Comparison of ENCODE assay signal across 14 cellular contexts in the genomic region with DNA sequence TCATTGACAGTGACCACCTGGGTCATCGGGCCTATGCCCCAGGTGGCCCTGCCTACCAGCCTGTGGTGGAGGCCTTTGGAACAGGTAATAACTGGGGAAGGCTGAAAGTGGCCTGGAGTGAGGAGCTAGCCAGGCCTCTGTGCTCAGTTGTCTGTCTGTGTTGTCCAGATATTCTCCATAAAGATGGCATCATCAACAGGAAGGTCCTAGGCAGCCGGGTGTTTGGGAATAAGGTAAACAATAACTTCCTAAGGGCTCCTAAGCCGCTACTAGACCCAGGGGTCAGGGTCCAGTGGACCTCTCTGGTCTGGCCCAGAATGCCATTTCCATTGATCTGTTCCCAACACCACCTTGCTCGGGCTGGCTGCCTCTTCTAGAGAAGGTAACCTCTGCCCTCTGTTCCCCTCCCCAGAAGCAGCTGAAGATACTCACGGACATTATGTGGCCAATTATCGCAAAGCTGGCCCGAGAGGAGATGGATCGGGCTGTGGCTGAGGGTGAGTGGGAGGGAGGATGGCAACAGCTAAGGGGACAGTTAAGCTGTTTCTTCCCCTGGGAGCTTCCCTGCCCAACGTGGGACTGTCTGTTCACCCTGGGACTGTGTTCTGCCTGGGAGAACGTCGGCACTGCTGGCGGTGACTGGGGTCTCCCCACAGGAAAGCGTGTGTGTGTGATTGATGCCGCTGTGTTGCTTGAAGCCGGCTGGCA. TPM values are rescaled to one million over a fixed set of nuclear protein-coding genes. Genes with fewer than 3 reads are reported as not detected.
DNase-seq lines count a peak whose midpoint lies in the region; ATAC-seq lines count a peak whose summit lies in the region.
"Had no signal": no experiment of that assay in that cellular context is flagged by ENCODE, and none has a peak within 500 bp of the region (broad histone marks: within the 10 kb centered on the region; RNA-seq: fewer than 3 reads in every experiment).

No MANE protein-coding gene starts in this region.

- no peaks in the 10 kb centered on the region for H3K27me3 ChIP-seq in BLaER1 treated with 17β-estradiol and CSF1 and Interleukin-3, amounts not matched to agents 10 nM and 100 nM
- H3K27me3 ChIP-seq in CD8-positive, alpha-beta memory T cell (ENCODE audit: insufficient read depth, low read length, poor library complexity, severe bottlenecking), result no peaks in the 10 kb centered on the region
- no peaks in the 10 kb centered on the region for H3K27me3 ChIP-seq in naive thymus-derived CD4-positive, alpha-beta T cell (ENCODE audit: control insufficient read depth in 2 of 2, insufficient read depth in 2 of 2, low read length in 2 of 2)
- H3K27me3 ChIP-seq: dorsolateral prefrontal cortex, heart left ventricle had no signal

- H3K36me3 ChIP-seq in BLaER1 treated with 17β-estradiol and CSF1 and Interleukin-3, amounts not matched to agents 10 nM and 100 nM, result peaks cover 48 to 55% (median 52%) of the 10 kb centered on the region in 11 experiments
- H3K36me3 ChIP-seq in CD8-positive, alpha-beta memory T cell (ENCODE audit: insufficient read depth, low read length), result peaks cover 20% of the 10 kb centered on the region
- H3K36me3 ChIP-seq in naive thymus-derived CD4-positive, alpha-beta T cell (ENCODE audit: control insufficient read depth in 2 of 3, insufficient read depth in 3 of 3, low read length in 3 of 3), result peaks cover 5 to 60% (median 26%) of the 10 kb centered on the region in 3 experiments

- no peak for ATAC-seq in naive thymus-derived CD4-positive, alpha-beta T cell
- ATAC-seq: heart left ventricle had no signal

- no peak overlapping the region; a peak in 1 of 20 replicates for H3K4me3 ChIP-seq in BLaER1 treated with 17β-estradiol and CSF1 and Interleukin-3, amounts not matched to agents 10 nM and 100 nM
- no peak overlapping the region for H3K4me3 ChIP-seq in CD8-positive, alpha-beta memory T cell (ENCODE audit: low read length)
- H3K4me3 ChIP-seq in naive thymus-derived CD4-positive, alpha-beta T cell (ENCODE audit: low read length), result no peak overlapping the region
- H3K4me3 ChIP-seq: heart left ventricle had no signal

- POLR2A ChIA-PET in CD8-positive, alpha-beta memory T cell (lab: Charles Lee), result interaction anchor here (0.9 to 1.0 kb wide), 2 partner anchors 13 to 22 kb away, joined by 3 read pairs; no protein-coding TSS in a partner anchor
- POLR2A ChIA-PET in naive thymus-derived CD4-positive, alpha-beta T cell (lab: Charles Lee), result interaction anchor here (0.8 to 5.8 kb wide), 4 partner anchors 11 to 44 kb away, joined by 3 to 27 read pairs (median 22); partner anchors contain the start of genes HSD17B1, NAGLU and PSMC3IP

- H3K4me1 Mint-ChIP-seq in CD8-positive, alpha-beta memory T cell, result peaks cover 38 to 65% (median 47%) of the 10 kb centered on the region in 3 donors
- H3K4me1 Mint-ChIP-seq in activated T-helper 2 cell treated with anti-CD3 and anti-CD28 coated beads, Interferon-gamma antibody, Interleukin-2, Interleukin-4, amounts not matched to agents 10 μg/mL and 5 μg/mL and 100 μg/mL, durations not matched to agents 14 hours and 24 hours and 36 hours (ENCODE audit: low read depth), result peaks cover 36% of the 10 kb centered on the region
- peaks cover 26 to 62% (median 49%) of the 10 kb centered on the region in 7 donors for H3K4me1 Mint-ChIP-seq in naive thymus-derived CD4-positive, alpha-beta T cell

- H3K36me3 Mint-ChIP-seq in CD8-positive, alpha-beta memory T cell, result peaks cover 0 to 56% (median 6%) of the 10 kb centered on the region in 3 donors
- H3K36me3 Mint-ChIP-seq in activated T-helper 2 cell treated with anti-CD3 and anti-CD28 coated beads, Interferon-gamma antibody, Interleukin-2, Interleukin-4, amounts not matched to agents 10 μg/mL and 5 μg/mL and 100 μg/mL, durations not matched to agents 14 hours and 24 hours and 36 hours (ENCODE audit: low read depth), result peaks cover 56% of the 10 kb centered on the region
- peaks cover 0 to 27% (median 3%) of the 10 kb centered on the region in 5 donors for H3K36me3 Mint-ChIP-seq in naive thymus-derived CD4-positive, alpha-beta T cell

- H3K9me3 ChIP-seq in BLaER1 treated with 17β-estradiol and CSF1 and Interleukin-3, amounts not matched to agents 10 nM and 100 nM (replicated peaks in 1 of 11), result no peaks in the 10 kb centered on the region
- H3K9me3 ChIP-seq in CD8-positive, alpha-beta memory T cell (ENCODE audit: low read length), result no peaks in the 10 kb centered on the region
- no peaks in the 10 kb centered on the region for H3K9me3 ChIP-seq in naive thymus-derived CD4-positive, alpha-beta T cell (ENCODE audit: control insufficient read depth in 2 of 3, low read length in 3 of 3)
- H3K9me3 ChIP-seq: heart left ventricle had no signal

- peaks cover 34 to 71% (median 65%) of the 10 kb centered on the region in 10 experiments for H3K4me1 ChIP-seq in BLaER1 treated with 17β-estradiol and CSF1 and Interleukin-3, amounts not matched to agents 10 nM and 100 nM
- H3K4me1 ChIP-seq in CD8-positive, alpha-beta memory T cell (ENCODE audit: insufficient read depth, low read length), result peaks cover 52% of the 10 kb centered on the region
- H3K4me1 ChIP-seq in naive thymus-derived CD4-positive, alpha-beta T cell (ENCODE audit: control insufficient read depth in 2 of 2, insufficient read depth in 2 of 2, low read length in 2 of 2), result peaks cover 31 to 32% of the 10 kb centered on the region in 2 donors

- no peaks in the 10 kb centered on the region for H3K9me3 Mint-ChIP-seq in CD8-positive, alpha-beta memory T cell
- no peaks in the 10 kb centered on the region for H3K9me3 Mint-ChIP-seq in activated T-helper 2 cell treated with anti-CD3 and anti-CD28 coated beads, Interferon-gamma antibody, Interleukin-2, Interleukin-4, amounts not matched to agents 10 μg/mL and 5 μg/mL and 100 μg/mL, durations not matched to agents 14 hours and 24 hours and 36 hours
- peaks cover 0 to 4% (median 0%) of the 10 kb centered on the region in 11 donors for H3K9me3 Mint-ChIP-seq in naive thymus-derived CD4-positive, alpha-beta T cell
- H3K9me3 Mint-ChIP-seq: T-helper 2 cell treated with Interferon-gamma antibody and Interleukin-4, amounts not matched to agents 5 μg/mL and 100 μg/mL, for 36 hours had no signal

- peaks cover 0 to 17% (median 15%) of the 10 kb centered on the region in 11 experiments; a peak in 13 of 22 replicates for H4K20me1 ChIP-seq in BLaER1 treated with 17β-estradiol and CSF1 and Interleukin-3, amounts not matched to agents 10 nM and 100 nM

- CTCF ChIA-PET in CD8-positive, alpha-beta memory T cell (lab: Charles Lee), result interaction anchor here (1.3 to 2.8 kb wide), 4 partner anchors 10 to 33 kb away, joined by 3 to 18 read pairs (median 8); partner anchors contain the start of gene PSMC3IP
- CTCF ChIA-PET in naive thymus-derived CD4-positive, alpha-beta T cell (lab: Charles Lee), result interaction anchor here (0.6 to 1.4 kb wide), 2 partner anchors 33 to 242 kb away, joined by 3 read pairs; no protein-coding TSS in a partner anchor

- intact Hi-C loops in activated T-helper 2 cell treated with anti-CD3 and anti-CD28 coated beads, Interferon-gamma antibody, Interleukin-2, Interleukin-4, amounts not matched to agents 10 μg/mL and 5 μg/mL and 100 μg/mL, durations not matched to agents 14 hours and 24 hours and 36 hours (cut with micrococcal nuclease), result no loop called here
- intact Hi-C loops in naive thymus-derived CD4-positive, alpha-beta T cell (cut with micrococcal nuclease), result no loop called here

- DNase-seq in CD8-positive, alpha-beta memory T cell, result no peak
- no peak for DNase-seq in activated T-helper 2 cell treated with anti-CD3 and anti-CD28 coated beads, Interferon-gamma antibody, Interleukin-2, Interleukin-4, amounts not matched to agents 10 μg/mL and 5 μg/mL and 100 μg/mL, durations not matched to agents 14 hours and 24 hours and 36 hours (ENCODE audit: low spot score)
- DNase-seq in naive thymus-derived CD4-positive, alpha-beta T cell, result no peak
- DNase-seq in NCI-H1436 treated with DMSO at 0.1 percent for 48 hours (lab: John Stamatoyannopoulos, UW) (no peak), SW480 (ENCODE audit: low spot score) (no peak)
- DNase-seq in stimulated activated CD4-positive, alpha-beta T cell treated with anti-CD3 and anti-CD28 coated beads, Interleukin-2, amount 100 ng/mL, for 24 hours, result no peak
- DNase-seq: dorsolateral prefrontal cortex; NCI-H1694; SIG-M5; stimulated activated CD4-positive, alpha-beta T cell treated with anti-CD3 and anti-CD28 coated beads, Interleukin-12 subunit alpha, Interleukin-12 subunit beta, amount 100 ng/mL, for 4 hours had no signal

- H3K4me3 Mint-ChIP-seq in CD8-positive, alpha-beta memory T cell, result peak overlapping the region in 6 of 7 donors; percentile 36 to 82 (median 60)
- peak overlapping the region; percentile 13 for H3K4me3 Mint-ChIP-seq in activated T-helper 2 cell treated with anti-CD3 and anti-CD28 coated beads, Interferon-gamma antibody, Interleukin-2, Interleukin-4, amounts not matched to agents 10 μg/mL and 5 μg/mL and 100 μg/mL, durations not matched to agents 14 hours and 24 hours and 36 hours (ENCODE audit: low read depth)
- H3K4me3 Mint-ChIP-seq in naive thymus-derived CD4-positive, alpha-beta T cell, result peak overlapping the region; percentile 12 to 93 (median 42)
- H3K4me3 Mint-ChIP-seq: CD14-positive monocyte had no signal

- H3K4me2 ChIP-seq in BLaER1 treated with 17β-estradiol and CSF1 and Interleukin-3, amounts not matched to agents 10 nM and 100 nM, result peak overlapping the region in 7 of 11 experiments; percentile 96 to 100 (median 99); a peak in 7 of 22 replicates

- no peaks in the 10 kb centered on the region for H3K27me3 Mint-ChIP-seq in CD8-positive, alpha-beta memory T cell
- no peaks in the 10 kb centered on the region for H3K27me3 Mint-ChIP-seq in activated T-helper 2 cell treated with anti-CD3 and anti-CD28 coated beads, Interferon-gamma antibody, Interleukin-2, Interleukin-4, amounts not matched to agents 10 μg/mL and 5 μg/mL and 100 μg/mL, durations not matched to agents 14 hours and 24 hours and 36 hours (ENCODE audit: low read depth)
- H3K27me3 Mint-ChIP-seq in naive thymus-derived CD4-positive, alpha-beta T cell, result peaks cover 0 to 3% (median 0%) of the 10 kb centered on the region in 5 donors

- H3K27ac Mint-ChIP-seq in CD8-positive, alpha-beta memory T cell, result peak overlapping the region in 5 of 8 donors; percentile 12 to 98 (median 68)
- no peak overlapping the region for H3K27ac Mint-ChIP-seq in activated T-helper 2 cell treated with anti-CD3 and anti-CD28 coated beads, Interferon-gamma antibody, Interleukin-2, Interleukin-4, amounts not matched to agents 10 μg/mL and 5 μg/mL and 100 μg/mL, durations not matched to agents 14 hours and 24 hours and 36 hours
- H3K27ac Mint-ChIP-seq in naive thymus-derived CD4-positive, alpha-beta T cell, result peak overlapping the region in 7 of 9 donors; percentile 13 to 87 (median 43)
- H3K27ac Mint-ChIP-seq: T-helper 2 cell treated with Interferon-gamma antibody and Interleukin-4, amounts not matched to agents 5 μg/mL and 100 μg/mL, for 36 hours had no signal

- peak overlapping the region; percentile 8 to 98 (median 95); a peak in 18 of 22 replicates for H3K9ac ChIP-seq in BLaER1 treated with 17β-estradiol and CSF1 and Interleukin-3, amounts not matched to agents 10 nM and 100 nM

- peak overlapping the region in 7 of 11 experiments; percentile 22 to 91 (median 89); a peak in 3 of 22 replicates for H3K27ac ChIP-seq in BLaER1 treated with 17β-estradiol and CSF1 and Interleukin-3, amounts not matched to agents 10 nM and 100 nM
- no peak overlapping the region for H3K27ac ChIP-seq in CD8-positive, alpha-beta memory T cell (ENCODE audit: low read depth, low read length)
- H3K27ac ChIP-seq in naive thymus-derived CD4-positive, alpha-beta T cell (ENCODE audit: low read depth, low read length), result peak overlapping the region; percentile 92

RNA-seq across cellular contexts. Expression of gene MLX, which starts 1.9 kb away (rescaled TPM):
- 10 to 100 TPM; 61.8 to 62.3 TPM for total RNA-seq in CD8-positive, alpha-beta memory T cell
- polyA plus RNA-seq in CD8-positive, alpha-beta memory T cell, result 52.1 TPM
- total RNA-seq in activated T-helper 2 cell treated with anti-CD3 and anti-CD28 coated beads, Interferon-gamma antibody, Interleukin-2, Interleukin-4, amounts not matched to agents 10 μg/mL and 5 μg/mL and 100 μg/mL, durations not matched to agents 14 hours and 24 hours and 36 hours, result 54.8 and 60.0 TPM in 2 replicates
- 10 to 100 TPM; 35.3 to 73.9 (median 65.1) TPM for total RNA-seq in naive thymus-derived CD4-positive, alpha-beta T cell
- 10 to 100 TPM; 28.1 to 46.8 TPM for polyA plus RNA-seq in naive thymus-derived CD4-positive, alpha-beta T cell

RNA-seq across cellular contexts. Expression of gene COASY, which starts 3.0 kb away (rescaled TPM):
- total RNA-seq in CD8-positive, alpha-beta memory T cell, result 100 to 1,000 TPM; 103 to 107 TPM
- 65.6 TPM for polyA plus RNA-seq in CD8-positive, alpha-beta memory T cell
- total RNA-seq in activated T-helper 2 cell treated with anti-CD3 and anti-CD28 coated beads, Interferon-gamma antibody, Interleukin-2, Interleukin-4, amounts not matched to agents 10 μg/mL and 5 μg/mL and 100 μg/mL, durations not matched to agents 14 hours and 24 hours and 36 hours, result 90.6 and 91.6 TPM in 2 replicates
- 10 to 100 TPM; 45.3 to 76.9 (median 64.5) TPM for total RNA-seq in naive thymus-derived CD4-positive, alpha-beta T cell
- polyA plus RNA-seq in naive thymus-derived CD4-positive, alpha-beta T cell, result 10 to 100 TPM; 56.0 to 59.2 TPM

RNA-seq across cellular contexts. Expression of gene HSD17B1, which starts 12.2 kb away (rescaled TPM):
- total RNA-seq in CD8-positive, alpha-beta memory T cell, result under 1 TPM; 0.29 to 0.37 TPM
- polyA plus RNA-seq in CD8-positive, alpha-beta memory T cell, result 0.48 TPM
- total RNA-seq in activated T-helper 2 cell treated with anti-CD3 and anti-CD28 coated beads, Interferon-gamma antibody, Interleukin-2, Interleukin-4, amounts not matched to agents 10 μg/mL and 5 μg/mL and 100 μg/mL, durations not matched to agents 14 hours and 24 hours and 36 hours, result 0.91 and 1.4 TPM in 2 replicates
- 1 to 10 TPM; 1.2 to 2.2 (median 1.9) TPM for total RNA-seq in naive thymus-derived CD4-positive, alpha-beta T cell
- polyA plus RNA-seq in naive thymus-derived CD4-positive, alpha-beta T cell, result under 1 TPM; 0.39 to 0.59 TPM

RNA-seq across cellular contexts. Expression of gene PSMC3IP, which starts 12.6 kb away (rescaled TPM):
- 10 to 100 TPM; 35.9 to 36.2 TPM for total RNA-seq in CD8-positive, alpha-beta memory T cell
- 0.83 TPM for polyA plus RNA-seq in CD8-positive, alpha-beta memory T cell
- 23.3 and 26.6 TPM in 2 replicates for total RNA-seq in activated T-helper 2 cell treated with anti-CD3 and anti-CD28 coated beads, Interferon-gamma antibody, Interleukin-2, Interleukin-4, amounts not matched to agents 10 μg/mL and 5 μg/mL and 100 μg/mL, durations not matched to agents 14 hours and 24 hours and 36 hours
- total RNA-seq in naive thymus-derived CD4-positive, alpha-beta T cell, result 10 to 100 TPM in 1 of 5 experiments, 1 to 10 TPM in 4; 2.7 to 14.0 (median 5.2) TPM
- polyA plus RNA-seq in naive thymus-derived CD4-positive, alpha-beta T cell, result 1 to 10 TPM; 1.3 to 1.6 TPM
- polyA plus RNA-seq: CD14-positive monocyte had no signal

RNA-seq across cellular contexts. Expression of gene NAGLU, which starts 28.9 kb away (rescaled TPM):
- total RNA-seq in CD8-positive, alpha-beta memory T cell, result 10 to 100 TPM; 15.8 to 17.4 TPM
- 17.0 TPM for polyA plus RNA-seq in CD8-positive, alpha-beta memory T cell
- total RNA-seq in activated T-helper 2 cell treated with anti-CD3 and anti-CD28 coated beads, Interferon-gamma antibody, Interleukin-2, Interleukin-4, amounts not matched to agents 10 μg/mL and 5 μg/mL and 100 μg/mL, durations not matched to agents 14 hours and 24 hours and 36 hours, result 17.4 and 19.9 TPM in 2 replicates
- 10 to 100 TPM; 18.0 to 27.1 (median 22.3) TPM for total RNA-seq in naive thymus-derived CD4-positive, alpha-beta T cell
- 10 to 100 TPM in 1 of 2 donors, 1 to 10 TPM in 1; 6.6 to 17.6 TPM for polyA plus RNA-seq in naive thymus-derived CD4-positive, alpha-beta T cell
